10 cellular contexts compared by ENCODE assay signal in genomic region chr21:35565204-35565611, GRCh38.
DNase-seq lines count a peak whose midpoint lies in the region; ATAC-seq and TF ChIP-seq lines count a peak whose summit lies in the region.
"Had no signal": no experiment of that assay in that cellular context is flagged by ENCODE, and none has a peak within 500 bp of the region (broad histone marks: within the 10 kb centered on the region; RNA-seq: fewer than 3 reads in every experiment).

No MANE protein-coding gene starts in this region.

- peak overlapping the region; percentile 93 for H2BK5ac ChIP-seq in IMR-90 (ENCODE audit: low read depth, low read length, poor library complexity, severe bottlenecking)

- peak overlapping the region; percentile 60; the same call in 2 of the 3 replicates for H2BK15ac ChIP-seq in IMR-90 (ENCODE audit: low read depth, low read length)

- BruUV-seq in IMR-90 (replicated peaks; lab: Mats Ljungman, UMichigan) = no TSS peak

- H3K27me3 Mint-ChIP-seq in type B pancreatic cell = no peaks in the 10 kb centered on the region

- no peaks in the 10 kb centered on the region; the same call in 1 of the 2 replicates for H3K9me3 ChIP-seq in IMR-90 (ENCODE audit: control insufficient read depth, insufficient read depth, low read length)

- H3K9me1 ChIP-seq in IMR-90 (ENCODE audit: insufficient read depth, low read length) = peaks cover 22% of the 10 kb centered on the region

- no peaks in the 10 kb centered on the region for H3K27me3 ChIP-seq in IMR-90 (ENCODE audit: control insufficient read depth, insufficient read depth, low read length)

- no peaks in the 10 kb centered on the region for H3K36me3 ChIP-seq in IMR-90 (ENCODE audit: control insufficient read depth, insufficient read depth, low read length)

- peak overlapping the region; percentile 13 for H4K5ac ChIP-seq in IMR-90 (ENCODE audit: low read depth, low read length)

- in situ Hi-C loops in IMR-90 (cut with MboI; ENCODE audit: low sequenced_read_pairs) = no loop called here

- H3K4me1 Mint-ChIP-seq in type B pancreatic cell (ENCODE audit: unreplicated experiment) = peaks cover 11% of the 10 kb centered on the region
- H3K4me1 Mint-ChIP-seq: activated naive CD8-positive, alpha-beta T cell treated with anti-CD3 and anti-CD28 coated beads, Interleukin-2, amount 50 U/mL, for 24 hours had no signal

- H3K27ac Mint-ChIP-seq in type B pancreatic cell = peak overlapping the region; percentile 74
- H3K27ac Mint-ChIP-seq: activated naive CD8-positive, alpha-beta T cell treated with anti-CD3 and anti-CD28 coated beads, Interleukin-2, amount 50 U/mL, for 24 hours had no signal

- H2AFZ ChIP-seq in IMR-90 (replicated peaks; ENCODE audit: low read length, poor library complexity) = peak overlapping the region; percentile 15

- no peaks in the 10 kb centered on the region for H3K36me3 Mint-ChIP-seq in type B pancreatic cell

- H2AK9ac ChIP-seq in IMR-90 (replicated peaks; ENCODE audit: low read depth, low read length, poor library complexity) = peak overlapping the region; percentile 75

- H4K20me1 ChIP-seq in IMR-90 (ENCODE audit: insufficient read depth, low read length) = no peaks in the 10 kb centered on the region

- H3K79me1 ChIP-seq in IMR-90 (ENCODE audit: low read depth in 1 of 2, low read length in 2 of 2) = 0 out of 4 replicates have a peak, but pooled peaks cover 0 to 3% of the 10 kb centered on the region in 2 experiments

- CTCF ChIA-PET in IMR-90 (lab: Yijun Ruan, JAX) = interaction anchor here (1.0 to 1.4 kb wide), 2 partner anchors 11 to 45 kb away, joined by 3 read pairs; no protein-coding TSS in a partner anchor

- no peak overlapping the region for H3K4me3 ChIP-seq in IMR-90 (ENCODE audit: insufficient read depth, low read depth, low read length)

- no peak for TF ChIP-seq CTCF in IMR-90 (conservative IDR thresholded peaks at IDR 0.05; ENCODE audit: low read depth, low read length)
- TF ChIP-seq CTCF in type B pancreatic cell (conservative IDR thresholded peaks at IDR 0.05) = no peak

- H3K18ac ChIP-seq in IMR-90 (ENCODE audit: low read depth, low read length) = peak overlapping the region; percentile 14

- POLR2A ChIA-PET in IMR-90 (lab: Charles Lee; ENCODE audit: unreplicated experiment) = no interaction called here

- peak overlapping the region; percentile 79 for H3K4ac ChIP-seq in IMR-90 (ENCODE audit: low read depth, low read length)

- H2AK5ac ChIP-seq in IMR-90 (ENCODE audit: low read depth, low read length) = peak overlapping the region; percentile 97

- DNase-seq in IMR-90 (peak; percentile 95), amniotic epithelial cell (ENCODE audit: low read depth) (peak; percentile 87), hepatic stellate cell (ENCODE audit: low spot score) (peak; percentile 78), type B pancreatic cell (ENCODE audit: extremely low spot score, unreplicated experiment) (no peak), NCI-H187 treated with DMSO at 0.1 percent for 48 hours (lab: John Stamatoyannopoulos, UW) (no peak), DMS53 treated with DMSO at 0.1 percent for 48 hours (lab: John Stamatoyannopoulos, UW; ENCODE audit: unreplicated experiment) (no peak)
- DNase-seq: activated naive CD8-positive, alpha-beta T cell treated with anti-CD3 and anti-CD28 coated beads, Interleukin-2, amount 50 U/mL, for 24 hours; NCI-H2029 had no signal

- peaks cover 3% of the 10 kb centered on the region for H3K9me3 Mint-ChIP-seq in type B pancreatic cell
- H3K9me3 Mint-ChIP-seq: activated naive CD8-positive, alpha-beta T cell treated with anti-CD3 and anti-CD28 coated beads, Interleukin-2, amount 50 U/mL, for 24 hours had no signal

- peak overlapping the region; percentile 22 for H3K27ac ChIP-seq in IMR-90 (ENCODE audit: insufficient read depth, low read length)
- H3K27ac ChIP-seq: VCaP had no signal

- H4K8ac ChIP-seq in IMR-90 (ENCODE audit: low read depth in 2 of 2, low read length in 2 of 2) = peak overlapping the region; percentile 3 to 80; a peak in 3 of 4 replicates

- H3K14ac ChIP-seq in IMR-90 (replicated peaks; ENCODE audit: low read depth, low read length) = peak overlapping the region; percentile 49

- 0% methylated on average over 3 of the region's 5 CpGs; no CpG with 5 or more reads in 1 of the 2 experiments for WGBS in IMR-90 (ENCODE audit: extremely low coverage in 2 of 2, insufficient read length in 1 of 2), 2 experiments

- peaks cover 16% of the 10 kb centered on the region for H3K4me1 ChIP-seq in IMR-90 (ENCODE audit: control insufficient read depth, insufficient read depth, low read length)

- dilution Hi-C loops in IMR-90 (cut with HindIII; ENCODE audit: low sequenced_read_pairs, unreplicated experiment) = no loop called here

- intact Hi-C loops in IMR-90 (cut with micrococcal nuclease) = no loop called here

- H4K91ac ChIP-seq in IMR-90 (ENCODE audit: insufficient read depth, low read depth, low read length) = peak overlapping the region; percentile 65

- no peak overlapping the region; the same call in 1 of the 2 replicates for H3K56ac ChIP-seq in IMR-90 (ENCODE audit: extremely low read depth, insufficient read depth, low read length)

- H2BK20ac ChIP-seq in IMR-90 (ENCODE audit: low read depth, low read length) = peak overlapping the region; percentile 82; the same call in 1 of the 2 replicates

- H2BK120ac ChIP-seq in IMR-90 (ENCODE audit: low read depth, low read length) = peak overlapping the region; percentile 88

- H3K9ac ChIP-seq in IMR-90 (ENCODE audit: low read depth, low read length) = no peak overlapping the region

- ATAC-seq in IMR-90 (ENCODE audit: low read depth) (peak; percentile 91), HG02588 (IDR thresholded peaks at IDR 0.05; ENCODE audit: unreplicated experiment) (no peak)
- ATAC-seq: activated naive CD8-positive, alpha-beta T cell treated with anti-CD3 and anti-CD28 coated beads, Interleukin-2, amount 50 U/mL, for 24 hours had no signal

- TF ChIP-seq RAD21 in IMR-90 (IDR thresholded peaks at IDR 0.05; ENCODE audit: low read length) = peak; percentile 35; the same call in 1 of the 2 replicates

- peak overlapping the region; percentile 45 for H3K4me3 Mint-ChIP-seq in type B pancreatic cell
- H3K4me3 Mint-ChIP-seq: activated naive CD8-positive, alpha-beta T cell treated with anti-CD3 and anti-CD28 coated beads, Interleukin-2, amount 50 U/mL, for 24 hours had no signal

- H3K4me2 ChIP-seq in IMR-90 (ENCODE audit: low read depth, low read length) = peak overlapping the region; percentile 6; the same call in 1 of the 2 replicates

- peak overlapping the region; percentile 47; the same call in 1 of the 2 replicates for H3K23ac ChIP-seq in IMR-90 (ENCODE audit: low read depth, low read length)

- TF ChIP-seq POLR2A in IMR-90 (IDR thresholded peaks at IDR 0.05; ENCODE audit: low read depth, low read length) = no peak

TF ChIP-seq in IMR-90, 13 proteins besides CTCF, POLR2A, EP300 and RAD21:
- TF ChIP-seq USF2 (IDR thresholded peaks at IDR 0.05; ENCODE audit: low read depth, low read length) (peak; percentile 44; the same call in 1 of the 2 replicates), MXI1 (IDR thresholded peaks at IDR 0.05; ENCODE audit: borderline replicate concordance, low read depth, low read length) (no peak), MAZ (IDR thresholded peaks at IDR 0.05; ENCODE audit: borderline replicate concordance, low read depth, low read length) (peak; percentile 72; the same call in 1 of the 2 replicates), MAFK (IDR thresholded peaks at IDR 0.05; ENCODE audit: low read depth, low read length) (peak; percentile 72), RFX5 (IDR thresholded peaks at IDR 0.05; ENCODE audit: low read depth, low read length) (no peak), RCOR1 (IDR thresholded peaks at IDR 0.05; ENCODE audit: insufficient replicate concordance, low read length) (no peak), ELK1 (IDR thresholded peaks at IDR 0.05; ENCODE audit: borderline replicate concordance, low read depth, low read length) (no peak), CEBPB (IDR thresholded peaks at IDR 0.05; ENCODE audit: low read depth, low read length) (peak; percentile 54; the same call in 1 of the 2 replicates), FOS (IDR thresholded peaks at IDR 0.05; ENCODE audit: low read depth, low read length) (peak; percentile 84), NFE2L2 (IDR thresholded peaks at IDR 0.05; ENCODE audit: low read depth, low read length) (peak; percentile 48; the same call in 1 of the 2 replicates), BHLHE40 (IDR thresholded peaks at IDR 0.05; ENCODE audit: low read depth, low read length) (peak; percentile 61), SMC3 (IDR thresholded peaks at IDR 0.05; ENCODE audit: low read depth, low read length) (no peak), CHD1 (IDR thresholded peaks at IDR 0.05; ENCODE audit: low read depth, low read length) (no peak)

Comparison
In these comparisons a context has a peak if more than half of its experiments do, and no peak if none do; other contexts are left out.
1. DNase-seq: peak in IMR-90 (single experiment), amniotic epithelial cell (single experiment) and hepatic stellate cell (single experiment); none in type B pancreatic cell (single experiment), NCI-H187 treated with DMSO at 0.1 percent for 48 hours (single experiment) and DMS53 treated with DMSO at 0.1 percent for 48 hours (single experiment).